Comparison of ENCODE assay signal across 2 cellular contexts in genomic region chr10:126309193-126309592, GRCh38.
TF ChIP-seq lines count a peak whose summit lies in the region.

No MANE protein-coding gene starts in this region.

TF ChIP-seq in A549, 52 proteins besides CTCF, POLR2A, EP300 and RAD21:
- TF ChIP-seq PBX3 (IDR thresholded peaks at IDR 0.05), result no peak
- TF ChIP-seq HEYL (CRISPR knock-in tag; IDR thresholded peaks at IDR 0.05), result no peak
- no peak for TF ChIP-seq FOSL2 (IDR thresholded peaks at IDR 0.05)
- TF ChIP-seq FOSL2 (CRISPR knock-in tag; IDR thresholded peaks at IDR 0.05), result peak; percentile 24; the same call in 1 of the 2 replicates
- TF ChIP-seq ELK1 (IDR thresholded peaks at IDR 0.05; ENCODE audit: low read depth, low read length), result no peak

TF ChIP-seq in IMR-90, 13 proteins besides CTCF, POLR2A, EP300 and RAD21 (continued from another document):
- no peak for TF ChIP-seq MAZ (IDR thresholded peaks at IDR 0.05; ENCODE audit: borderline replicate concordance, low read depth, low read length)
- no peak for TF ChIP-seq CEBPB (IDR thresholded peaks at IDR 0.05; ENCODE audit: low read depth, low read length)
- TF ChIP-seq CHD1 (IDR thresholded peaks at IDR 0.05; ENCODE audit: low read depth, low read length), result no peak
- TF ChIP-seq SMC3 (IDR thresholded peaks at IDR 0.05; ENCODE audit: low read depth, low read length), result no peak
- no peak for TF ChIP-seq RCOR1 (IDR thresholded peaks at IDR 0.05; ENCODE audit: insufficient replicate concordance, low read length)
- no peak for TF ChIP-seq MAFK (IDR thresholded peaks at IDR 0.05; ENCODE audit: low read depth, low read length)
- TF ChIP-seq ELK1 (IDR thresholded peaks at IDR 0.05; ENCODE audit: borderline replicate concordance, low read depth, low read length), result no peak
